Comparison of ENCODE assay signal across 8 cellular contexts in the genomic region with DNA sequence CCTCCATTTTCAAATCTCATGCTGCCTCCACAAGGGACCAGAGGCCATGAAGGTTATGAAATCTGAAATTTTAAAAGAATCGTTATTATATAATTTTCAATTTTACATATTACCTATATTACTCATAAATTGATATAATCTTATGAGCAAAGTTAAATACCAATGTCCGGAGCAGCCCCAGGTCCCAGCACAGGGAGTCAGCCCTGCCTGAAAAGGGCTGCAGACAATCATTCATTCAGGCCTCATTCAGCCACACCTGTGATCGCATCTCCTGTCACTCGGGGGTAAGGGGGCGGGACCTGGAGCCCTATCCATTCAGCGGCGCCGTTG.
DNase-seq lines count a peak whose midpoint lies in the region; ATAC-seq and TF ChIP-seq lines count a peak whose summit lies in the region.

No MANE protein-coding gene starts in this region.

- H3K9me3 Mint-ChIP-seq in activated T-helper 2 cell treated with anti-CD3 and anti-CD28 coated beads, Interferon-gamma antibody, Interleukin-2, Interleukin-4, amounts not matched to agents 10 μg/mL and 5 μg/mL and 100 μg/mL, durations not matched to agents 14 hours and 24 hours and 36 hours, result no peaks in the 10 kb centered on the region

- no peak overlapping the region for H3K9ac ChIP-seq in IMR-90 (ENCODE audit: low read depth, low read length)

- no peak overlapping the region for H2BK120ac ChIP-seq in IMR-90 (ENCODE audit: low read depth, low read length)

- no peak overlapping the region for H2AK9ac ChIP-seq in IMR-90 (replicated peaks; ENCODE audit: low read depth, low read length, poor library complexity)

- H4K8ac ChIP-seq in IMR-90 (ENCODE audit: low read depth in 2 of 2, low read length in 2 of 2), result peak overlapping the region in 1 of 2 experiments; percentile 90; a peak in 1 of 4 replicates

- in situ Hi-C loops in GM13976 (cut with MboI; ENCODE audit: low sequenced_read_pairs, unreplicated experiment) (loop anchor here (25.0 kb wide), 1 partner anchor 188 kb away; the partner anchor contains the start of gene RUSF1), IMR-90 (cut with MboI; ENCODE audit: low sequenced_read_pairs) (loop anchor here (10.0 to 25.0 kb wide), 4 partner anchors 65 to 713 kb away; partner anchors contain the start of genes HSD3B7 and RUSF1)

- H3K27ac ChIP-seq in IMR-90 (ENCODE audit: insufficient read depth, low read length) (no peak overlapping the region), thoracic aorta (no peak overlapping the region)

- no peaks in the 10 kb centered on the region for H4K20me1 ChIP-seq in IMR-90 (ENCODE audit: insufficient read depth, low read length)

- no TSS peak for BruUV-seq in IMR-90 (replicated peaks; lab: Mats Ljungman, UMichigan)

- no peak overlapping the region for H4K91ac ChIP-seq in IMR-90 (ENCODE audit: insufficient read depth, low read depth, low read length)

- POLR2A ChIA-PET in IMR-90 (lab: Charles Lee; ENCODE audit: unreplicated experiment), result no interaction called here

- peak; percentile 81 for DNase-seq in AG20443 (ENCODE audit: low spot score)
- DNase-seq in GM13976 (ENCODE audit: low spot score), result peak; percentile 91
- no peak for DNase-seq in IMR-90
- DNase-seq in activated T-helper 2 cell treated with anti-CD3 and anti-CD28 coated beads, Interferon-gamma antibody, Interleukin-2, Interleukin-4, amounts not matched to agents 10 μg/mL and 5 μg/mL and 100 μg/mL, durations not matched to agents 14 hours and 24 hours and 36 hours (ENCODE audit: low spot score), result no peak
- no peak for DNase-seq in thoracic aorta (ENCODE audit: low spot score)
- DNase-seq in NCI-H146 (lab: John Stamatoyannopoulos, UW), result no peak
- no peak for DNase-seq in dermis blood vessel endothelial cell

- no peak for TF ChIP-seq POLR2A in IMR-90 (IDR thresholded peaks at IDR 0.05; ENCODE audit: low read depth, low read length)

- H3K4me3 ChIP-seq in IMR-90 (ENCODE audit: insufficient read depth, low read depth, low read length), result peak overlapping the region; percentile 98
- H3K4me3 ChIP-seq in iPS-18c (ENCODE audit: insufficient read depth, low read depth, low read length), result peak overlapping the region; percentile 97
- H3K4me3 ChIP-seq in thoracic aorta, result peak overlapping the region; percentile 85

- peaks cover 39% of the 10 kb centered on the region for H3K36me3 Mint-ChIP-seq in activated T-helper 2 cell treated with anti-CD3 and anti-CD28 coated beads, Interferon-gamma antibody, Interleukin-2, Interleukin-4, amounts not matched to agents 10 μg/mL and 5 μg/mL and 100 μg/mL, durations not matched to agents 14 hours and 24 hours and 36 hours (ENCODE audit: low read depth)

- no peaks in the 10 kb centered on the region for H3K9me1 ChIP-seq in IMR-90 (ENCODE audit: insufficient read depth, low read length)

- H3K23ac ChIP-seq in IMR-90 (ENCODE audit: low read depth, low read length), result no peak overlapping the region

- no peak overlapping the region for H4K5ac ChIP-seq in IMR-90 (ENCODE audit: low read depth, low read length)

- H2BK15ac ChIP-seq in IMR-90 (ENCODE audit: low read depth, low read length), result no peak overlapping the region

- WGBS in IMR-90 (ENCODE audit: extremely low coverage in 2 of 2, insufficient read length in 1 of 2), 2 experiments, result 0% methylated on average over 5 of the region's 8 CpGs; no CpG with 5 or more reads in 1 of the 2 experiments

- dilution Hi-C loops in IMR-90 (cut with HindIII; ENCODE audit: low sequenced_read_pairs, unreplicated experiment), result no loop called here

- peak overlapping the region; percentile 46 for H3K27ac Mint-ChIP-seq in activated T-helper 2 cell treated with anti-CD3 and anti-CD28 coated beads, Interferon-gamma antibody, Interleukin-2, Interleukin-4, amounts not matched to agents 10 μg/mL and 5 μg/mL and 100 μg/mL, durations not matched to agents 14 hours and 24 hours and 36 hours

- H3K27me3 ChIP-seq in IMR-90 (ENCODE audit: control insufficient read depth, insufficient read depth, low read length), result no peaks in the 10 kb centered on the region; the same call in 1 of the 2 replicates
- H3K27me3 ChIP-seq in thoracic aorta (replicated peaks; ENCODE audit: insufficient read depth), result no peaks in the 10 kb centered on the region

- no peaks in the 10 kb centered on the region for H3K9me3 ChIP-seq in IMR-90 (ENCODE audit: control insufficient read depth, insufficient read depth, low read length)
- H3K9me3 ChIP-seq in iPS-18c (ENCODE audit: control insufficient read depth, insufficient read depth, low read length), result no peaks in the 10 kb centered on the region
- no peaks in the 10 kb centered on the region for H3K9me3 ChIP-seq in thoracic aorta

- no peak overlapping the region for H3K4ac ChIP-seq in IMR-90 (ENCODE audit: low read depth, low read length)

- H3K36me3 ChIP-seq in IMR-90 (ENCODE audit: control insufficient read depth, insufficient read depth, low read length) (peaks cover 11% of the 10 kb centered on the region; the same call in 1 of the 2 replicates), thoracic aorta (peaks cover 6% of the 10 kb centered on the region)

- H3K4me1 ChIP-seq in IMR-90 (ENCODE audit: control insufficient read depth, insufficient read depth, low read length) (no peaks in the 10 kb centered on the region), thoracic aorta (ENCODE audit: control insufficient read depth in 1 of 2, low read depth in 2 of 2) (peaks cover 6 to 10% of the 10 kb centered on the region in 2 donors)

- TF ChIP-seq CTCF in GM13976 (IDR thresholded peaks at IDR 0.05; ENCODE audit: borderline replicate concordance, control extremely low read depth, extremely low read depth, insufficient read depth, missing control alignments) (no peak), IMR-90 (conservative IDR thresholded peaks at IDR 0.05; ENCODE audit: low read depth, low read length) (no peak), thoracic aorta (IDR thresholded peaks at IDR 0.05) (no peak)

- no peak overlapping the region for H3K14ac ChIP-seq in IMR-90 (replicated peaks; ENCODE audit: low read depth, low read length)

- ATAC-seq in IMR-90 (ENCODE audit: low read depth), result no peak
- no peak for ATAC-seq in thoracic aorta (ENCODE audit: insufficient number of reproducible peaks, low FRiP score, low read depth)

- no peak overlapping the region for H3K56ac ChIP-seq in IMR-90 (ENCODE audit: extremely low read depth, insufficient read depth, low read length)

- TF ChIP-seq RAD21 in IMR-90 (IDR thresholded peaks at IDR 0.05; ENCODE audit: low read length), result no peak

- intact Hi-C loops in IMR-90 (cut with micrococcal nuclease), result no loop called here
- intact Hi-C loops in activated T-helper 2 cell treated with anti-CD3 and anti-CD28 coated beads, Interferon-gamma antibody, Interleukin-2, Interleukin-4, amounts not matched to agents 10 μg/mL and 5 μg/mL and 100 μg/mL, durations not matched to agents 14 hours and 24 hours and 36 hours (cut with micrococcal nuclease), result loop anchor here (1.0 kb wide), 1 partner anchor 13 kb away; a partner anchor contains a TSS

- CTCF ChIA-PET in IMR-90 (lab: Yijun Ruan, JAX), result no interaction called here

- H2BK5ac ChIP-seq in IMR-90 (ENCODE audit: low read depth, low read length, poor library complexity, severe bottlenecking), result no peak overlapping the region

- H3K27me3 Mint-ChIP-seq in activated T-helper 2 cell treated with anti-CD3 and anti-CD28 coated beads, Interferon-gamma antibody, Interleukin-2, Interleukin-4, amounts not matched to agents 10 μg/mL and 5 μg/mL and 100 μg/mL, durations not matched to agents 14 hours and 24 hours and 36 hours (ENCODE audit: low read depth), result peaks cover 20% of the 10 kb centered on the region

- peak overlapping the region; percentile 85 for H3K4me3 Mint-ChIP-seq in activated T-helper 2 cell treated with anti-CD3 and anti-CD28 coated beads, Interferon-gamma antibody, Interleukin-2, Interleukin-4, amounts not matched to agents 10 μg/mL and 5 μg/mL and 100 μg/mL, durations not matched to agents 14 hours and 24 hours and 36 hours (ENCODE audit: low read depth)

- H2AK5ac ChIP-seq in IMR-90 (ENCODE audit: low read depth, low read length), result no peak overlapping the region

- peak overlapping the region; percentile 96 for H2AFZ ChIP-seq in IMR-90 (replicated peaks; ENCODE audit: low read length, poor library complexity)

- peaks cover 26% of the 10 kb centered on the region for H3K4me1 Mint-ChIP-seq in activated T-helper 2 cell treated with anti-CD3 and anti-CD28 coated beads, Interferon-gamma antibody, Interleukin-2, Interleukin-4, amounts not matched to agents 10 μg/mL and 5 μg/mL and 100 μg/mL, durations not matched to agents 14 hours and 24 hours and 36 hours (ENCODE audit: low read depth)

- H3K79me1 ChIP-seq in IMR-90 (ENCODE audit: low read depth in 1 of 2, low read length in 2 of 2), result peaks cover 3 to 10% of the 10 kb centered on the region in 2 experiments; a peak in 3 of 4 replicates

- no peak overlapping the region for H2BK20ac ChIP-seq in IMR-90 (ENCODE audit: low read depth, low read length)

- H3K18ac ChIP-seq in IMR-90 (ENCODE audit: low read depth, low read length), result no peak overlapping the region

- peak overlapping the region; percentile 23 for H3K4me2 ChIP-seq in IMR-90 (ENCODE audit: low read depth, low read length)

TF ChIP-seq in IMR-90, 13 proteins besides CTCF, POLR2A, EP300 and RAD21:
- TF ChIP-seq RFX5 (IDR thresholded peaks at IDR 0.05; ENCODE audit: low read depth, low read length) (no peak), CEBPB (IDR thresholded peaks at IDR 0.05; ENCODE audit: low read depth, low read length) (no peak), CHD1 (IDR thresholded peaks at IDR 0.05; ENCODE audit: low read depth, low read length) (no peak), USF2 (IDR thresholded peaks at IDR 0.05; ENCODE audit: low read depth, low read length) (no peak)

Comparison
In these comparisons a context has a peak if more than half of its experiments do, and no peak if none do; other contexts are left out.
1. DNase-seq: peak in AG20443 (single experiment) and GM13976 (single experiment); none in IMR-90 (single experiment), activated T-helper 2 cell treated with anti-CD3 and anti-CD28 coated beads, Interferon-gamma antibody, Interleukin-2, Interleukin-4, amounts not matched to agents 10 μg/mL and 5 μg/mL and 100 μg/mL, durations not matched to agents 14 hours and 24 hours and 36 hours (single experiment), thoracic aorta (single experiment), NCI-H146 (single experiment) and dermis blood vessel endothelial cell (single experiment).
2. Peak in every context shown above with its lines, with median percentiles within 50 percentile points of each other: H3K4me3 ChIP-seq.